ENCODE assay signal across 1 cellular context in the genomic region with DNA sequence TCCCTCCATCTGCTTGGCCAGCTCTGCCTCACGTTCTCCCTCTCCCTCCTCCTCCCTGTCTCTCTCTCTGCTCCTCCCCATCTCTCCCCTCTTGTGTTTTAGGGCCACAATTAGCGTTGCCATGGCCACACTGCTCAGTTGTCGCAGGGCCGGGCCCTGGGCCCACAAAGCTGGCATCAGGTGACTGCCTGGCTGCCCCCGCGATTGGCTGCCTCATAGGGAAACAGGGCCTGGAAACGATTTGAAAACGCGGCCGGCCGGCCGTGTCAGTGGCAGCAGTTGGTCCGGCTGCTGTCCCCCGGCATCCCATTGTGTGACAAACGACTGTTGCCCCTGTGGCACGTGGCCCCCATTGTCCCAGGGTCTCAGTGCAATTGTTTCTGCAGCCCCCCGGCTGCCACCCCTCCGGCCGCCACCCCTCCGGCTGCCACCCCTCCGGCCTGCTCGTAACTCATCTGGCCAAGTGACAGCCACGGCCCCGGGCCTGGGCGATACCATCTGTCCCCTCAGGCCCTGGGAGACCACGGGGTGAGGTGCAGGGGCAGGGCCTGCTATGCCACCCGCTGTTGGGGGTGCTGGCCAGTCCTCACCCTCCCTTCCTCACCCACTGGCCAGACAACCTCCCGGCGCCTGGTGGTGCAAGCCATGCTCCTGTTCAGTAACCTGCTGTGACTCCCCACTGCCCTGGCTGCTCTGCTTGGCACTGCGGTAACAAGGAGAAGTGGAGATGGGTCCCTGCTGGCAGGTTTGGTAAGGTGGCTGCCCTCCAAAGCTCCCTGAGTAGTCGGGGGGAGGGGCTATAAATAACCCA.
TF ChIP-seq lines count a peak whose summit lies in the region.

No MANE protein-coding gene starts in this region.

TF ChIP-seq in GM12878, 131 proteins besides CTCF, POLR2A, EP300 and RAD21 (continued from another document):
- TF ChIP-seq KDM1A (IDR thresholded peaks at IDR 0.05; ENCODE audit: borderline replicate concordance) (no peak), CBX3 (IDR thresholded peaks at IDR 0.05; ENCODE audit: borderline replicate concordance, low read depth) (no peak), CREB1 (IDR thresholded peaks at IDR 0.05; ENCODE audit: low read depth) (no peak), CEBPB (IDR thresholded peaks at IDR 0.05; ENCODE audit: borderline replicate concordance in 1 of 2, low read depth in 2 of 2, low read length in 2 of 2) (no peak), FOXK2 (IDR thresholded peaks at IDR 0.05) (no peak)
- TF ChIP-seq, protein P1, sequence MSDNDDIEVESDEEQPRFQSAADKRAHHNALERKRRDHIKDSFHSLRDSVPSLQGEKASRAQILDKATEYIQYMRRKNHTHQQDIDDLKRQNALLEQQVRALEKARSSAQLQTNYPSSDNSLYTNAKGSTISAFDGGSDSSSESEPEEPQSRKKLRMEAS (IDR thresholded peaks at IDR 0.05; ENCODE audit: low read depth, low read length): no peak
